Comparison of ENCODE assay signal across 10 cellular contexts in the genomic region with DNA sequence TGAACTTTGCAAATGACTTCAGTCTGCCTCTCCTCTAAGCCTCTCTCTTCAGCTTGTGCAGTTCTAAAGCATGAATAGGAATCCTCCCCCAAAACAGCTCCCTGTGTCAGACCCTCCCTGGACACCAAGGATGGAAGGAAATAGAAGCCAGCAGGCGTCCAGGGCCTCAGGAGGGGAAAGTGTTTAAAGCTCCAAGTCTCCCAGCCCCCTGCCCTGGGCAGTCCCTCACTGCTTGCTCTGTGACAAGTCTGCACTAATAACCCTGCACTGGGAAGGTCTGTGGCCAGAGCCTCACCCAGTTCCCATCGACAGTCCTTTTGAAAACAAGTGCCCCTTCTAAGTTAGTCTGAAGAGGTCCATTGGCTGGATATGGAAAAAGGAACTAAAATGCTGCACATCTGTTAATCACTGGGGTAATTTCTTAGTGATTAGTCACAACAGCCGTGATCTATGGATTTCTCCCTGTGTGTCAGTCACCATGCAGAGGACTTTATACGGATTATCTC.
A peak's percentile ranks its signal among the peaks of the same experiment; 100 is the strongest.
DNase-seq lines count a peak whose midpoint lies in the region; ATAC-seq, FAIRE-seq and TF ChIP-seq lines count a peak whose summit lies in the region.
"Had no signal": no experiment of that assay in that cellular context is flagged by ENCODE, and none has a peak within 500 bp of the region (broad histone marks: within the 10 kb centered on the region; RNA-seq: fewer than 3 reads in every experiment).

No MANE protein-coding gene starts in this region.

- no peaks in the 10 kb centered on the region for H3K27me3 ChIP-seq in endothelial cell of umbilical vein (ENCODE audit: control insufficient read depth in 2 of 2, insufficient read depth in 2 of 2, low read length in 2 of 2)
- no peaks in the 10 kb centered on the region for H3K27me3 ChIP-seq in upper lobe of right lung

- no peaks in the 10 kb centered on the region for H3K36me3 ChIP-seq in endothelial cell of umbilical vein (ENCODE audit: control insufficient read depth in 2 of 2, extremely low read depth in 1 of 2, insufficient read depth in 2 of 2, low read length in 2 of 2)
- no peaks in the 10 kb centered on the region for H3K36me3 ChIP-seq in mucosa of descending colon (ENCODE audit: low read depth)
- H3K36me3 ChIP-seq in upper lobe of right lung: no peaks in the 10 kb centered on the region

- peaks cover 5% of the 10 kb centered on the region for H3K79me2 ChIP-seq in endothelial cell of umbilical vein (ENCODE audit: control insufficient read depth, insufficient read depth, low read length)

- ATAC-seq in mucosa of descending colon (peak; percentile 32), upper lobe of right lung (peak; percentile 84), GM21528 (IDR thresholded peaks at IDR 0.05; ENCODE audit: low FRiP score, unreplicated experiment) (no peak), GM18867 (IDR thresholded peaks at IDR 0.05; ENCODE audit: unreplicated experiment) (no peak)
- ATAC-seq: activated T-helper 17 cell treated with anti-CD3 and anti-CD28 coated beads, Interleukin-2, amount 50 U/mL, for 72 hours had no signal

- H3K4me3 ChIP-seq in endothelial cell of umbilical vein (replicated peaks in 1 of 3; ENCODE audit: insufficient read depth in 1 of 3, low read depth in 1 of 3, low read length in 3 of 3): no peak overlapping the region
- H3K4me3 ChIP-seq in mucosa of descending colon: no peak overlapping the region
- H3K4me3 ChIP-seq in upper lobe of right lung: no peak overlapping the region
- H3K4me3 ChIP-seq: PC-9 had no signal

- H4K20me1 ChIP-seq in endothelial cell of umbilical vein (replicated peaks; ENCODE audit: control insufficient read depth, extremely low read depth, insufficient read depth, low read length): no peaks in the 10 kb centered on the region

- intact Hi-C loops in endothelial cell of umbilical vein (cut with micrococcal nuclease) (no loop called here), mucosa of descending colon (cut with DNase I, micrococcal nuclease) (no loop called here), upper lobe of right lung (cut with DNase I) (no loop called here)

- dilution Hi-C loops in endothelial cell of umbilical vein (cut with MboI; ENCODE audit: extremely low pct_ligation_motif_present, low sequenced_read_pairs): no loop called here

- CTCF ChIA-PET in endothelial cell of umbilical vein (lab: Charles Lee): interaction anchor here (0.7 to 1.1 kb wide), 4 partner anchors 13 to 300 kb away, joined by 3 to 4 read pairs (median 3); no protein-coding TSS in a partner anchor

- peak; percentile 58 for FAIRE-seq in endothelial cell of umbilical vein (lab: Jason Lieb, UNC)

- no peaks in the 10 kb centered on the region for H3K9me3 ChIP-seq in endothelial cell of umbilical vein (replicated peaks; ENCODE audit: control insufficient read depth, insufficient read depth, low read length)
- H3K9me3 ChIP-seq in mucosa of descending colon: no peaks in the 10 kb centered on the region
- H3K9me3 ChIP-seq in upper lobe of right lung: no peaks in the 10 kb centered on the region

- DNase-seq in RKO (ENCODE audit: low spot score) (peak; percentile 5), endothelial cell of umbilical vein (ENCODE audit: low read depth, low spot score) (peak; percentile 17), mucosa of descending colon (peak in 1 of 3 donors; percentile 32), upper lobe of right lung (no peak), COLO668 (lab: John Stamatoyannopoulos, UW; ENCODE audit: unreplicated experiment) (no peak)
- DNase-seq: DND-41, PC-9 had no signal

- no peaks in the 10 kb centered on the region for H3K9me1 ChIP-seq in endothelial cell of umbilical vein (replicated peaks; ENCODE audit: control insufficient read depth, extremely low read depth, insufficient read depth, low read length)

- POLR2A ChIA-PET in endothelial cell of umbilical vein (lab: Charles Lee): no interaction called here

- no TSS peak for BruUV-seq in endothelial cell of umbilical vein (replicated peaks; lab: Mats Ljungman, UMichigan)

- no peak overlapping the region for H3K9ac ChIP-seq in endothelial cell of umbilical vein (replicated peaks; ENCODE audit: extremely low read depth, insufficient read depth, low read length)

- H3K27ac ChIP-seq in endothelial cell of umbilical vein (ENCODE audit: insufficient read depth, low read depth, low read length): no peak overlapping the region
- peak overlapping the region; percentile 51 for H3K27ac ChIP-seq in upper lobe of right lung
- H3K27ac ChIP-seq: PC-9 had no signal

- no peak overlapping the region for H2AFZ ChIP-seq in endothelial cell of umbilical vein (ENCODE audit: low read depth, low read length)
- H2AFZ ChIP-seq: PC-9 had no signal

- TF ChIP-seq CTCF in endothelial cell of umbilical vein (IDR thresholded peaks at IDR 0.05; ENCODE audit: extremely low read depth in 1 of 2, insufficient read depth in 1 of 2, low read depth in 1 of 2, low read length in 2 of 2) (no peak), mucosa of descending colon (IDR thresholded peaks at IDR 0.05) (no peak), upper lobe of right lung (IDR thresholded peaks at IDR 0.05) (no peak)

- H3K4me2 ChIP-seq in endothelial cell of umbilical vein (ENCODE audit: insufficient read depth, low read length): no peak overlapping the region
- H3K4me2 ChIP-seq: PC-9 had no signal

- H3K4me1 ChIP-seq in endothelial cell of umbilical vein (ENCODE audit: control insufficient read depth, extremely low read depth, insufficient read depth, low read length) (peaks cover 7% of the 10 kb centered on the region), mucosa of descending colon (ENCODE audit: low read depth) (peaks cover 6% of the 10 kb centered on the region), upper lobe of right lung (peaks cover 16% of the 10 kb centered on the region)

- no peak for TF ChIP-seq POLR2A in endothelial cell of umbilical vein (IDR thresholded peaks at IDR 0.05; ENCODE audit: low read depth, low read length)

TF ChIP-seq in endothelial cell of umbilical vein, 7 proteins besides CTCF, POLR2A, EP300 and RAD21:
- TF ChIP-seq FOS (IDR thresholded peaks at IDR 0.05; ENCODE audit: borderline replicate concordance, insufficient read depth, low read length) (no peak), GATA2 (IDR thresholded peaks at IDR 0.05; ENCODE audit: insufficient read depth, insufficient read length, low read depth, low read length) (no peak), EZH2 (IDR thresholded peaks at IDR 0.05; ENCODE audit: borderline replicate concordance, low read depth, low read length, severe bottlenecking) (no peak), POLR2AphosphoS5 (IDR thresholded peaks at IDR 0.05; ENCODE audit: insufficient read depth, low read depth, low read length) (no peak), JUN (IDR thresholded peaks at IDR 0.05; ENCODE audit: borderline replicate concordance, insufficient read depth, insufficient read length, low read depth) (no peak), MYC (IDR thresholded peaks at IDR 0.05; ENCODE audit: low read depth, low read length) (no peak)
- TF ChIP-seq, protein P1, sequence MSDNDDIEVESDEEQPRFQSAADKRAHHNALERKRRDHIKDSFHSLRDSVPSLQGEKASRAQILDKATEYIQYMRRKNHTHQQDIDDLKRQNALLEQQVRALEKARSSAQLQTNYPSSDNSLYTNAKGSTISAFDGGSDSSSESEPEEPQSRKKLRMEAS (IDR thresholded peaks at IDR 0.05; ENCODE audit: insufficient read depth, insufficient read length): no peak
TF ChIP-seq in endothelial cell of umbilical vein: peak in this region for 0.

Comparison
In these comparisons a context has a peak if more than half of its experiments do, and no peak if none do; other contexts are left out.
1. DNase-seq: peak in RKO (single experiment) and endothelial cell of umbilical vein (single experiment); none in upper lobe of right lung (single experiment) and COLO668 (single experiment).
2. ATAC-seq: peak in mucosa of descending colon (single experiment) and upper lobe of right lung (single experiment); none in GM21528 (single experiment) and GM18867 (single experiment).